Comparison of ENCODE assay signal across 8 cellular contexts in the genomic region with DNA sequence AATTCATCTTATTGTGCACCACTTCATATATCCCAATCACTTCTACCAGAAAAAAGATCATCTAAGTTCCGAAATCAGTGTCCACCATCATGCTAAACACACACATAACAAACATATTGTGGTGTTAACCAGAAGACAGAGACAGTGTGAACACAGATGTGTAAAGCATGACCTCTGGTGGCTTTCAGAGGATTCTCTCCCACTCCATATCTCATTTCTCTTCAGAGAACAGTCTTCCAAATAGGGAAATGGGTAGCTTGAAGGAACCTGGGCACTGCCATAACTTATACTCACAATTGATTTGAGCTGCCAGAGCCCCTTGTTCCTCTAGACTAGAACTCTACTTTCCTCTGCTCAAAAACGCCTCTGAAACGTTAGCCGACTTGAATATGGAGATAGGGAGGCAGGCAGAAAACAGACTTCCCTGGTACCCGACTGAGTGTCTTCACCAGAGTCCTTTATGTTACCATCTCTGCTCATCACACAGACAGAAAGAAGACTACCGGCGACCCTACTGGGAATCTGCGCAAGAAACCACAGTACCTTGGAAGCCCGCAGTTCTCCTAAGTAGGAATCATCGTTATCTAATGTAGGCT. TPM values are rescaled to one million over a fixed set of nuclear protein-coding genes. Genes with fewer than 3 reads are reported as not detected.
DNase-seq lines count a peak whose midpoint lies in the region; ATAC-seq and TF ChIP-seq lines count a peak whose summit lies in the region.

No MANE protein-coding gene starts in this region.

- H3K4me3 ChIP-seq in DOHH2 (ENCODE audit: low read length), result peak overlapping the region; percentile 71
- H3K4me3 ChIP-seq in OCI-LY1 (ENCODE audit: low read depth, low read length, poor library complexity, severe bottlenecking), result peak overlapping the region; percentile 79
- H3K4me3 ChIP-seq in effector memory CD4-positive, alpha-beta T cell (ENCODE audit: insufficient read depth, low read depth, low read length, poor library complexity, severe bottlenecking), result no peak overlapping the region

- H3K9me3 ChIP-seq in DOHH2 (ENCODE audit: control insufficient read depth, insufficient read depth, low read length) (no peaks in the 10 kb centered on the region), OCI-LY1 (ENCODE audit: low read length) (no peaks in the 10 kb centered on the region)
- no peaks in the 10 kb centered on the region for H3K9me3 ChIP-seq in effector memory CD4-positive, alpha-beta T cell (ENCODE audit: control insufficient read depth, low read length)

- H3K27me3 ChIP-seq in DOHH2 (ENCODE audit: control insufficient read depth, low read length) (peaks cover 43% of the 10 kb centered on the region), OCI-LY1 (ENCODE audit: insufficient read depth, low read length) (no peaks in the 10 kb centered on the region)
- no peaks in the 10 kb centered on the region for H3K27me3 ChIP-seq in effector memory CD4-positive, alpha-beta T cell (replicated peaks; ENCODE audit: control insufficient read depth, insufficient read depth, low read length, poor library complexity, severe bottlenecking)

- H3K4me2 ChIP-seq in DOHH2 (ENCODE audit: low read length) (peak overlapping the region; percentile 84), OCI-LY1 (ENCODE audit: low read length) (peak overlapping the region; percentile 84)

- H3K9me2 ChIP-seq in DOHH2 (replicated peaks; ENCODE audit: control insufficient read depth, low read length) (no peaks in the 10 kb centered on the region), OCI-LY1 (ENCODE audit: low read depth, low read length) (no peaks in the 10 kb centered on the region)

- peak; percentile 49 for ATAC-seq in GM21447 (IDR thresholded peaks at IDR 0.05; ENCODE audit: unreplicated experiment)
- ATAC-seq in HG03469 (IDR thresholded peaks at IDR 0.05; ENCODE audit: unreplicated experiment), result no peak
- ATAC-seq in GM21381 (IDR thresholded peaks at IDR 0.05; ENCODE audit: unreplicated experiment), result no peak
- ATAC-seq in HG03520 (IDR thresholded peaks at IDR 0.05; ENCODE audit: unreplicated experiment), result no peak

- H3F3A ChIP-seq in DOHH2 (ENCODE audit: control insufficient read depth, insufficient read depth) (no peaks in the 10 kb centered on the region), OCI-LY1 (ENCODE audit: insufficient read depth, low read length) (no peaks in the 10 kb centered on the region)

- H3K79me2 ChIP-seq in DOHH2 (ENCODE audit: control insufficient read depth, low read length) (no peaks in the 10 kb centered on the region), OCI-LY1 (ENCODE audit: insufficient read depth, low read length) (peaks cover 11% of the 10 kb centered on the region; the same call in 1 of the 2 replicates)

- H3K9ac ChIP-seq in OCI-LY1 (ENCODE audit: low read length), result no peak overlapping the region

- no peak overlapping the region for H2AFZ ChIP-seq in OCI-LY1 (ENCODE audit: low read length)

- H3K4me1 ChIP-seq in DOHH2 (ENCODE audit: control insufficient read depth, low read length) (peaks cover 27% of the 10 kb centered on the region), OCI-LY1 (ENCODE audit: insufficient read depth, low read length, severe bottlenecking) (peaks cover 48% of the 10 kb centered on the region)
- H3K4me1 ChIP-seq in effector memory CD4-positive, alpha-beta T cell (ENCODE audit: control insufficient read depth, insufficient read depth, low read length, poor library complexity, severe bottlenecking), result peaks cover 25% of the 10 kb centered on the region

- no peak for DNase-seq in effector memory CD4-positive, alpha-beta T cell
- peak; percentile 59 for DNase-seq in myocyte (ENCODE audit: low read depth)

- H4K20me1 ChIP-seq in DOHH2 (ENCODE audit: control insufficient read depth, insufficient read depth, low read depth, low read length) (no peaks in the 10 kb centered on the region), OCI-LY1 (ENCODE audit: insufficient read depth, low read length) (no peaks in the 10 kb centered on the region)

- no peaks in the 10 kb centered on the region for H3K36me3 ChIP-seq in DOHH2 (ENCODE audit: control insufficient read depth, low read length)
- H3K36me3 ChIP-seq in OCI-LY1 (ENCODE audit: insufficient read depth, low read length), result no peaks in the 10 kb centered on the region
- no peaks in the 10 kb centered on the region for H3K36me3 ChIP-seq in effector memory CD4-positive, alpha-beta T cell (ENCODE audit: control insufficient read depth, insufficient read depth, low read length)

- no peak overlapping the region for H3K27ac ChIP-seq in DOHH2 (ENCODE audit: low read depth, low read length)
- H3K27ac ChIP-seq in OCI-LY1 (ENCODE audit: low read depth, low read length, poor library complexity, severe bottlenecking), result no peak overlapping the region
- H3K27ac ChIP-seq in effector memory CD4-positive, alpha-beta T cell (ENCODE audit: insufficient read depth, low read length, poor library complexity, severe bottlenecking), result peak overlapping the region; percentile 56

- TF ChIP-seq CTCF in DOHH2 (IDR thresholded peaks at IDR 0.05; ENCODE audit: low read depth, low read length, poor library complexity, severe bottlenecking) (peak; percentile 46), OCI-LY1 (IDR thresholded peaks at IDR 0.05; ENCODE audit: low read length) (peak; percentile 63)

RNA-seq across cellular contexts. Expression of a gene that starts 1.8 kb away (rescaled TPM):
- 0.21 and 0.80 TPM in 2 replicates for total RNA-seq in myocyte
- 1.7 TPM for polyA plus RNA-seq in myocyte (2012)

RNA-seq across cellular contexts. Expression of a gene that starts 21.6 kb away (rescaled TPM):
- 30.5 and 34.3 TPM in 2 replicates for total RNA-seq in myocyte
- 36.6 TPM for polyA plus RNA-seq in myocyte (2012)

RNA-seq across cellular contexts. Expression of a gene that starts 36.4 kb away (rescaled TPM):
- total RNA-seq in myocyte, result 83.4 and 93.5 TPM in 2 replicates
- 67.7 TPM for polyA plus RNA-seq in myocyte (2012)
